9 cellular contexts compared by ENCODE assay signal in genomic region chr9:126956929-126957686, GRCh38. TPM values are rescaled to one million over a fixed set of nuclear protein-coding genes. Genes with fewer than 3 reads are reported as not detected.
DNase-seq lines count a peak whose midpoint lies in the region; TF ChIP-seq lines count a peak whose summit lies in the region.
"Had no signal": no experiment of that assay in that cellular context is flagged by ENCODE, and none has a peak within 500 bp of the region (broad histone marks: within the 10 kb centered on the region; RNA-seq: fewer than 3 reads in every experiment).

No MANE protein-coding gene starts in this region.

- H3K36me3 ChIP-seq in neuronal stem cell (replicated peaks in 1 of 2; ENCODE audit: control insufficient read depth in 2 of 2, insufficient read depth in 2 of 2, low read length in 2 of 2) = no peaks in the 10 kb centered on the region

- H2BK15ac ChIP-seq in neuronal stem cell (ENCODE audit: low read length) = no peak overlapping the region

- no peaks in the 10 kb centered on the region for H3K36me3 Mint-ChIP-seq in Calu3 (ENCODE audit: insufficient read depth, unreplicated experiment)
- H3K36me3 Mint-ChIP-seq: activated naive CD4-positive, alpha-beta T cell treated with anti-CD3 and anti-CD28 coated beads, Interleukin-2, amount 50 U/mL, for 24 hours had no signal

- peaks cover 0 to 2% of the 10 kb centered on the region in 2 donors for H3K4me1 ChIP-seq in neuronal stem cell (ENCODE audit: control insufficient read depth in 2 of 2, insufficient read depth in 1 of 2, low read depth in 1 of 2, low read length in 2 of 2)

- DNase-seq in DMS79 (lab: John Stamatoyannopoulos, UW) = peak; percentile 70
- DNase-seq in NCI-H524 treated with DMSO at 0.1 percent for 48 hours (lab: John Stamatoyannopoulos, UW) = peak; percentile 97
- DNase-seq in epithelial cell of esophagus (ENCODE audit: low read depth) = peak; percentile 90
- DNase-seq in neuronal stem cell (ENCODE audit: low spot score) = peak; percentile 20
- no peak for DNase-seq in superior temporal gyrus (ENCODE audit: extremely low spot score)
- no peak for DNase-seq in NCI-H1694 treated with DMSO at 0.1 percent for 48 hours (lab: John Stamatoyannopoulos, UW)
- no peak for DNase-seq in Calu3
- DNase-seq in activated T-cell treated with anti-CD3 and anti-CD28 coated beads, Interleukin-2, amount 50 U/mL, for 48 hours = no peak

- H3K9me3 Mint-ChIP-seq in Calu3 (ENCODE audit: low read depth, unreplicated experiment) = no peaks in the 10 kb centered on the region
- H3K9me3 Mint-ChIP-seq: activated naive CD4-positive, alpha-beta T cell treated with anti-CD3 and anti-CD28 coated beads, Interleukin-2, amount 50 U/mL, for 24 hours had no signal

- H3K4me1 Mint-ChIP-seq in Calu3 (ENCODE audit: low read depth, unreplicated experiment) = peaks cover 10% of the 10 kb centered on the region
- H3K4me1 Mint-ChIP-seq: activated naive CD4-positive, alpha-beta T cell treated with anti-CD3 and anti-CD28 coated beads, Interleukin-2, amount 50 U/mL, for 24 hours had no signal

- H3K9me3 ChIP-seq in neuronal stem cell (replicated peaks in 1 of 2; ENCODE audit: control insufficient read depth in 2 of 2, insufficient read depth in 1 of 2, low read depth in 1 of 2, low read length in 2 of 2) = no peaks in the 10 kb centered on the region

- no peak for TF ChIP-seq CTCF in epithelial cell of esophagus (IDR thresholded peaks at IDR 0.05; ENCODE audit: insufficient read depth, low read depth, low read length, missing control alignments)
- no peak for TF ChIP-seq CTCF in Calu3 (IDR thresholded peaks at IDR 0.05; ENCODE audit: unreplicated experiment)

- peaks cover 1% of the 10 kb centered on the region for H3K79me1 ChIP-seq in neuronal stem cell (ENCODE audit: low read depth, low read length)

- no peaks in the 10 kb centered on the region for H3K27me3 Mint-ChIP-seq in Calu3 (ENCODE audit: unreplicated experiment)

- H3K4me3 ChIP-seq in epithelial cell of esophagus (ENCODE audit: low read length) (no peak overlapping the region), neuronal stem cell (ENCODE audit: low read length in 2 of 2) (no peak overlapping the region)

- no CpG with 5 or more reads among the region's 7 CpGs for whole genome bisulfite sequencing in neuronal stem cell (ENCODE audit: extremely low coverage in 2 of 2, insufficient read length in 2 of 2, insufficient replicate concordance in 1 of 2), 2 donors

- no peak overlapping the region for H4K8ac ChIP-seq in neuronal stem cell (ENCODE audit: low read depth, low read length)

- BruUV-seq in Calu3 (replicated peaks; lab: Mats Ljungman, UMichigan) = no TSS peak

- no peak overlapping the region for H2AK5ac ChIP-seq in neuronal stem cell (ENCODE audit: low read depth, low read length)

- no peak overlapping the region for H2BK12ac ChIP-seq in neuronal stem cell (ENCODE audit: low read length)

- no peak overlapping the region for H3K27ac ChIP-seq in neuronal stem cell (replicated peaks; ENCODE audit: low read length)

- no peak overlapping the region for H3K9ac ChIP-seq in neuronal stem cell (ENCODE audit: low read depth, low read length, poor library complexity)

- no peak overlapping the region for H3K4me2 ChIP-seq in neuronal stem cell (ENCODE audit: insufficient read depth, low read length, poor library complexity, severe bottlenecking)

- no peak overlapping the region for H2BK120ac ChIP-seq in neuronal stem cell (ENCODE audit: low read depth, low read length)

- no peak overlapping the region for H3K27ac Mint-ChIP-seq in Calu3 (ENCODE audit: unreplicated experiment)
- H3K27ac Mint-ChIP-seq: activated naive CD4-positive, alpha-beta T cell treated with anti-CD3 and anti-CD28 coated beads, Interleukin-2, amount 50 U/mL, for 24 hours had no signal

- intact Hi-C loops in Calu3 (cut with micrococcal nuclease; ENCODE audit: unreplicated experiment) = no loop called here

- CTCF ChIA-PET in Calu3 (lab: Charles Lee) = no interaction called here

- H2AFZ ChIP-seq in neuronal stem cell (ENCODE audit: low read length) = peak overlapping the region; percentile 21

- no peak overlapping the region for H3K23ac ChIP-seq in neuronal stem cell (ENCODE audit: low read depth, low read length, poor library complexity)

- H3K14ac ChIP-seq in neuronal stem cell (ENCODE audit: low read length) = no peak overlapping the region

- no peak overlapping the region for H3K18ac ChIP-seq in neuronal stem cell (ENCODE audit: low read length)

- H3K27me3 ChIP-seq in neuronal stem cell (ENCODE audit: control insufficient read depth in 3 of 3, insufficient read depth in 3 of 3, low read depth in 1 of 3, low read length in 3 of 3) = no peaks in the 10 kb centered on the region

- no peak overlapping the region for H3K4ac ChIP-seq in neuronal stem cell (ENCODE audit: low read length)

- no peak overlapping the region for H2BK5ac ChIP-seq in neuronal stem cell (ENCODE audit: low read length)

- H3K4me3 Mint-ChIP-seq in Calu3 (ENCODE audit: low read depth, unreplicated experiment) = no peak overlapping the region
- H3K4me3 Mint-ChIP-seq: activated naive CD4-positive, alpha-beta T cell treated with anti-CD3 and anti-CD28 coated beads, Interleukin-2, amount 50 U/mL, for 24 hours had no signal

- no peak overlapping the region for H4K91ac ChIP-seq in neuronal stem cell (ENCODE audit: low read depth, low read length, poor library complexity)

RNA-seq across cellular contexts. Expression of gene RALGPS1, which starts 42.5 kb away (rescaled TPM):
- 12.8 TPM for polyA plus RNA-seq in neuronal stem cell (2013, experiment 1 of 2)
- 12.1 TPM for polyA plus RNA-seq in neuronal stem cell (2013, experiment 2 of 2)
- total RNA-seq in Calu3 (2022) = 8.3 and 9.4 TPM in 2 replicates

Comparison
In these comparisons a context has a peak if more than half of its experiments do, and no peak if none do; other contexts are left out.
1. DNase-seq: peak in DMS79 (single experiment), NCI-H524 treated with DMSO at 0.1 percent for 48 hours (single experiment), epithelial cell of esophagus (single experiment) and neuronal stem cell (single experiment); none in superior temporal gyrus (single experiment), NCI-H1694 treated with DMSO at 0.1 percent for 48 hours (single experiment), Calu3 (single experiment) and activated T-cell treated with anti-CD3 and anti-CD28 coated beads, Interleukin-2, amount 50 U/mL, for 48 hours (0 of 2).